In the genomic region with DNA sequence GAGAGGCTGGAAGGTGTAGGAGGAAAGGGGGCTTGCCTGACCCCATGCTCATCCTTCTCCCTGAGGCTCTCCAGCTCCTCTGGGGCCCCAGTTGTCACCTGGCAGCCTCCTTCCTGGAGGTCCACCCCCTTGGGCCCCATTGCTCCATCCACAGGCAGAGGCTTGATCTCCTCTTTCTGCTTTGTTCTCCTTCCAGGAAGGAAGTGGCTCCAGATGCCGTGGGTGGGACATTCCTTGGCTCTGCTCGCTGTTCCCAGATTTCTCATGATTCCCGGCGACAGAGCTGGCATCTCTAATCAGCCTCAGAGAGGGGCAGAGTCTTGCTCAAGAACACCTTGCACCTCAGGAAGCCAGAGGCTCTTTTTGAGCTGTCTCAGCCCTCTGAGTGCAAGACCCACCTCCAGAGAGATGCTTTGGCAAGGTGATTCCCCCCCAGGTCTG, we compare ENCODE assay signal across 10 cellular contexts. TPM values are rescaled to one million over a fixed set of nuclear protein-coding genes. Genes with fewer than 3 reads are reported as not detected.
DNase-seq lines count a peak whose midpoint lies in the region; ATAC-seq, FAIRE-seq and TF ChIP-seq lines count a peak whose summit lies in the region.
"Had no signal": no experiment of that assay in that cellular context is flagged by ENCODE, and none has a peak within 500 bp of the region (broad histone marks: within the 10 kb centered on the region; RNA-seq: fewer than 3 reads in every experiment).

No MANE protein-coding gene starts in this region.

- H3K36me3 ChIP-seq in heart left ventricle (no peaks in the 10 kb centered on the region), vagina (no peaks in the 10 kb centered on the region)

- peak overlapping the region; percentile 59 to 98 (median 88) for H3K27ac ChIP-seq in heart left ventricle
- peak overlapping the region; percentile 91 for H3K27ac ChIP-seq in vagina

- TF ChIP-seq POLR2A in heart left ventricle (IDR thresholded peaks at IDR 0.05) (no peak), vagina (IDR thresholded peaks at IDR 0.05) (no peak)

- POLR2A ChIA-PET in naive thymus-derived CD8-positive, alpha-beta T cell (lab: Charles Lee): interaction anchor here (0.6 to 37.3 kb wide), 8 partner anchors 22 to 119 kb away, joined by 3 to 2269 read pairs (median 4); partner anchors contain the start of gene CCR7

- peaks cover 59 to 96% (median 94%) of the 10 kb centered on the region in 4 donors for H3K4me1 Mint-ChIP-seq in naive thymus-derived CD8-positive, alpha-beta T cell

- DNase-seq in heart left ventricle (peak in 2 of 5 donors; percentile 45 to 73), left ventricle myocardium superior (no peak), choroid plexus epithelial cell (ENCODE audit: low read depth) (peak; percentile 29), vagina (ENCODE audit: extremely low spot score in 2 of 2) (no peak), RCC 7860 (ENCODE audit: low spot score) (no peak), midbrain (lab: John Stamatoyannopoulos, UW) (no peak), NCI-H2029 treated with DMSO at 0.1 percent for 48 hours (lab: John Stamatoyannopoulos, UW) (no peak)
- no peak for DNase-seq in naive thymus-derived CD8-positive, alpha-beta T cell
- DNase-seq: activated naive CD4-positive, alpha-beta T cell treated with anti-CD3 and anti-CD28 coated beads, Interleukin-2, amount 10 ng/mL, durations not matched to agents 7 days and 5 days had no signal

- intact Hi-C loops in heart left ventricle (cut with DNase I): loop anchor here in 9 of 10 donors (1.0 to 10.0 kb wide), 4 partner anchors 21 to 234 kb away; partner anchors contain the start of gene RARA (in 5 of the 9)
- intact Hi-C loops in left ventricle myocardium superior (cut with micrococcal nuclease): no loop called here
- intact Hi-C loops in vagina (cut with DNase I): loop anchor here (5.0 kb wide), 1 partner anchor 49 kb away; no protein-coding TSS in a partner anchor

- H3K27me3 ChIP-seq in heart left ventricle: no peaks in the 10 kb centered on the region
- no peaks in the 10 kb centered on the region for H3K27me3 ChIP-seq in vagina

- peaks cover 30 to 97% (median 74%) of the 10 kb centered on the region in 12 donors for H3K4me1 ChIP-seq in heart left ventricle
- peaks cover 80% of the 10 kb centered on the region for H3K4me1 ChIP-seq in vagina

- ATAC-seq in heart left ventricle (peak in 3 of 4 donors; percentile 2 to 18 (median 10)), left ventricle myocardium superior (no peak)
- ATAC-seq in naive thymus-derived CD8-positive, alpha-beta T cell: no peak

- no peaks in the 10 kb centered on the region for H3K9me3 ChIP-seq in heart left ventricle
- no peaks in the 10 kb centered on the region for H3K9me3 ChIP-seq in vagina

- H3K27ac Mint-ChIP-seq in naive thymus-derived CD8-positive, alpha-beta T cell: peak overlapping the region; percentile 34 to 98 (median 92)

- no peak for FAIRE-seq in RCC 7860 (lab: Jason Lieb, UNC)

- peaks cover 0 to 5% (median 0%) of the 10 kb centered on the region in 9 donors for H3K9me3 Mint-ChIP-seq in naive thymus-derived CD8-positive, alpha-beta T cell
- H3K9me3 Mint-ChIP-seq: activated naive CD4-positive, alpha-beta T cell treated with anti-CD3 and anti-CD28 coated beads, Interleukin-2, amount 10 ng/mL, durations not matched to agents 7 days and 5 days; IgD-negative memory B cell had no signal

- H3K27me3 Mint-ChIP-seq in naive thymus-derived CD8-positive, alpha-beta T cell: peaks cover 0 to 3% (median 0%) of the 10 kb centered on the region in 5 donors

- TF ChIP-seq CTCF in heart left ventricle (IDR thresholded peaks at IDR 0.05): no peak
- TF ChIP-seq CTCF in choroid plexus epithelial cell (conservative IDR thresholded peaks at IDR 0.05; ENCODE audit: low read depth, low read length): no peak
- TF ChIP-seq CTCF in vagina (IDR thresholded peaks at IDR 0.05): no peak

- peaks cover 0 to 3% (median 0%) of the 10 kb centered on the region in 3 donors for H3K36me3 Mint-ChIP-seq in naive thymus-derived CD8-positive, alpha-beta T cell
- H3K36me3 Mint-ChIP-seq: IgD-negative memory B cell had no signal

- H3K4me3 Mint-ChIP-seq in naive thymus-derived CD8-positive, alpha-beta T cell: peak overlapping the region in 8 of 10 donors; percentile 11 to 55 (median 32)
- H3K4me3 Mint-ChIP-seq: activated naive CD4-positive, alpha-beta T cell treated with anti-CD3 and anti-CD28 coated beads, Interleukin-2, amount 10 ng/mL, durations not matched to agents 7 days and 5 days; IgD-negative memory B cell had no signal

- H3K4me3 ChIP-seq in heart left ventricle (no peak overlapping the region), choroid plexus epithelial cell (ENCODE audit: low read depth, low read length) (no peak overlapping the region), vagina (no peak overlapping the region)

- 9 to 17% (median 14%) methylated on average over 4 of the region's 4 CpGs for WGBS in heart left ventricle, 4 donors

RNA-seq across cellular contexts. Expression of gene CCR7, which starts 28.5 kb away (rescaled TPM):
- total RNA-seq in heart left ventricle: 1 to 10 TPM in 1 of 9 donors, under 1 TPM in 5, not detected in 3; 0.09 to 2.2 (median 0.23) TPM
- polyA plus RNA-seq in heart left ventricle: under 1 TPM; 0.15 to 0.35 TPM
- total RNA-seq in left ventricle myocardium superior: 0.22 TPM
- 100 to 1,000 TPM; 571 to 574 TPM for total RNA-seq in naive thymus-derived CD8-positive, alpha-beta T cell
- polyA plus RNA-seq in naive thymus-derived CD8-positive, alpha-beta T cell: 1,000 to 10,000 TPM in 2 of 3 donors, 100 to 1,000 TPM in 1; 897 to 2,008 (median 1,531) TPM
- not detected for total RNA-seq in vagina

RNA-seq across cellular contexts. Expression of gene TNS4, which starts 35.3 kb away (rescaled TPM):
- total RNA-seq in heart left ventricle (under 1 TPM in 2 of 9 donors, not detected in 7; 0.16 to 0.91 TPM), left ventricle myocardium superior (not detected), vagina (296 TPM)
- polyA plus RNA-seq in heart left ventricle: not detected
- not detected for total RNA-seq in naive thymus-derived CD8-positive, alpha-beta T cell
- not detected for polyA plus RNA-seq in naive thymus-derived CD8-positive, alpha-beta T cell
- polyA plus RNA-seq: IgD-negative memory B cell had no signal

Comparison
In these comparisons a context has a peak if more than half of its experiments do, and no peak if none do; other contexts are left out.
1. ATAC-seq: peak in heart left ventricle (3 of 4); none in left ventricle myocardium superior (single experiment) and naive thymus-derived CD8-positive, alpha-beta T cell (0 of 2).
2. RNA of gene CCR7, which starts 28.5 kb away (total RNA-seq): 571 to 574 TPM in naive thymus-derived CD8-positive, alpha-beta T cell; not detected in vagina (single experiment), 0.22 TPM in left ventricle myocardium superior (single experiment) and 0.09 to 2.2 TPM in heart left ventricle; every median in the first group is over 100 times any median in the second.
3. RNA of gene TNS4, which starts 35.3 kb away (total RNA-seq): 296 TPM in vagina (single experiment); not detected in naive thymus-derived CD8-positive, alpha-beta T cell, not detected in left ventricle myocardium superior (single experiment) and 0.16 to 0.91 TPM in heart left ventricle; every median in the first group is over 100 times any median in the second.